In genomic region chrX:39328661-39329060, GRCh38 we compare ENCODE assay signal across 18 cellular contexts.
DNase-seq lines count a peak whose midpoint lies in the region; ATAC-seq lines count a peak whose summit lies in the region.
"Had no signal": no experiment of that assay in that cellular context is flagged by ENCODE, and none has a peak within 500 bp of the region (broad histone marks: within the 10 kb centered on the region; RNA-seq: fewer than 3 reads in every experiment).

No MANE protein-coding gene starts in this region.

- no peak overlapping the region for H3K4me3 Mint-ChIP-seq in activated CD4-positive, alpha-beta T cell treated with anti-CD3 and anti-CD28 coated beads for 36 hours
- no peak overlapping the region for H3K4me3 Mint-ChIP-seq in activated naive CD4-positive, alpha-beta T cell treated with anti-CD3 and anti-CD28 coated beads, Interleukin-2, amount 50 U/mL, for 24 hours
- H3K4me3 Mint-ChIP-seq in activated T-helper 2 cell treated with anti-CD3 and anti-CD28 coated beads, Interferon-gamma antibody, Interleukin-2, Interleukin-4, amounts not matched to agents 10 μg/mL and 5 μg/mL and 100 μg/mL, durations not matched to agents 14 hours and 24 hours and 36 hours (ENCODE audit: low read depth): peak overlapping the region; percentile 2
- H3K4me3 Mint-ChIP-seq: CD14-positive monocyte had no signal

- H3K9me3 Mint-ChIP-seq in activated CD4-positive, alpha-beta T cell treated with anti-CD3 and anti-CD28 coated beads for 36 hours (ENCODE audit: low read depth): peaks cover 6% of the 10 kb centered on the region
- H3K9me3 Mint-ChIP-seq in activated naive CD4-positive, alpha-beta T cell treated with anti-CD3 and anti-CD28 coated beads, Interleukin-2, amount 50 U/mL, for 24 hours: peaks cover 8% of the 10 kb centered on the region
- peaks cover 12% of the 10 kb centered on the region for H3K9me3 Mint-ChIP-seq in activated T-helper 2 cell treated with anti-CD3 and anti-CD28 coated beads, Interferon-gamma antibody, Interleukin-2, Interleukin-4, amounts not matched to agents 10 μg/mL and 5 μg/mL and 100 μg/mL, durations not matched to agents 14 hours and 24 hours and 36 hours

- no peak for ATAC-seq in activated CD4-positive, alpha-beta T cell treated with anti-CD3 and anti-CD28 coated beads for 36 hours
- ATAC-seq: GM12878 had no signal

- peaks cover 66% of the 10 kb centered on the region for H3K4me1 Mint-ChIP-seq in activated CD4-positive, alpha-beta T cell treated with anti-CD3 and anti-CD28 coated beads for 36 hours
- peaks cover 78% of the 10 kb centered on the region for H3K4me1 Mint-ChIP-seq in activated naive CD4-positive, alpha-beta T cell treated with anti-CD3 and anti-CD28 coated beads, Interleukin-2, amount 50 U/mL, for 24 hours
- peaks cover 71% of the 10 kb centered on the region for H3K4me1 Mint-ChIP-seq in activated T-helper 2 cell treated with anti-CD3 and anti-CD28 coated beads, Interferon-gamma antibody, Interleukin-2, Interleukin-4, amounts not matched to agents 10 μg/mL and 5 μg/mL and 100 μg/mL, durations not matched to agents 14 hours and 24 hours and 36 hours (ENCODE audit: low read depth)
- H3K4me1 Mint-ChIP-seq: CD14-positive monocyte had no signal

- CTCF ChIA-PET in activated CD4-positive, alpha-beta T cell treated with anti-CD3 and anti-CD28 coated beads for 36 hours (lab: Charles Lee): interaction anchor here (0.7 to 1.3 kb wide), 3 partner anchors 9 to 1400 kb away, joined by 3 read pairs; no protein-coding TSS in a partner anchor

- peak overlapping the region; percentile 90 for H3K27ac Mint-ChIP-seq in activated CD4-positive, alpha-beta T cell treated with anti-CD3 and anti-CD28 coated beads for 36 hours
- H3K27ac Mint-ChIP-seq in activated naive CD4-positive, alpha-beta T cell treated with anti-CD3 and anti-CD28 coated beads, Interleukin-2, amount 50 U/mL, for 24 hours: peak overlapping the region; percentile 96
- peak overlapping the region; percentile 97 for H3K27ac Mint-ChIP-seq in activated T-helper 2 cell treated with anti-CD3 and anti-CD28 coated beads, Interferon-gamma antibody, Interleukin-2, Interleukin-4, amounts not matched to agents 10 μg/mL and 5 μg/mL and 100 μg/mL, durations not matched to agents 14 hours and 24 hours and 36 hours
- H3K27ac Mint-ChIP-seq: CD14-positive monocyte had no signal

- H3K27me3 Mint-ChIP-seq in activated CD4-positive, alpha-beta T cell treated with anti-CD3 and anti-CD28 coated beads for 36 hours: no peaks in the 10 kb centered on the region
- no peaks in the 10 kb centered on the region for H3K27me3 Mint-ChIP-seq in activated naive CD4-positive, alpha-beta T cell treated with anti-CD3 and anti-CD28 coated beads, Interleukin-2, amount 50 U/mL, for 24 hours
- no peaks in the 10 kb centered on the region for H3K27me3 Mint-ChIP-seq in activated T-helper 2 cell treated with anti-CD3 and anti-CD28 coated beads, Interferon-gamma antibody, Interleukin-2, Interleukin-4, amounts not matched to agents 10 μg/mL and 5 μg/mL and 100 μg/mL, durations not matched to agents 14 hours and 24 hours and 36 hours (ENCODE audit: low read depth)

- POLR2A ChIA-PET in activated CD4-positive, alpha-beta T cell treated with anti-CD3 and anti-CD28 coated beads for 36 hours (lab: Charles Lee): no interaction called here

- peaks cover 40% of the 10 kb centered on the region for H3K36me3 Mint-ChIP-seq in activated CD4-positive, alpha-beta T cell treated with anti-CD3 and anti-CD28 coated beads for 36 hours (ENCODE audit: low read depth)
- peaks cover 8% of the 10 kb centered on the region for H3K36me3 Mint-ChIP-seq in activated naive CD4-positive, alpha-beta T cell treated with anti-CD3 and anti-CD28 coated beads, Interleukin-2, amount 50 U/mL, for 24 hours
- H3K36me3 Mint-ChIP-seq in activated T-helper 2 cell treated with anti-CD3 and anti-CD28 coated beads, Interferon-gamma antibody, Interleukin-2, Interleukin-4, amounts not matched to agents 10 μg/mL and 5 μg/mL and 100 μg/mL, durations not matched to agents 14 hours and 24 hours and 36 hours (ENCODE audit: low read depth): peaks cover 28% of the 10 kb centered on the region
- H3K36me3 Mint-ChIP-seq: CD14-positive monocyte had no signal

- intact Hi-C loops in activated CD4-positive, alpha-beta T cell treated with anti-CD3 and anti-CD28 coated beads for 36 hours (cut with DNase I, micrococcal nuclease): loop anchor here in 1 of 2 experiments (5.0 kb wide), 2 partner anchors 66 to 839 kb away; no protein-coding TSS in a partner anchor
- intact Hi-C loops in activated T-helper 2 cell treated with anti-CD3 and anti-CD28 coated beads, Interferon-gamma antibody, Interleukin-2, Interleukin-4, amounts not matched to agents 10 μg/mL and 5 μg/mL and 100 μg/mL, durations not matched to agents 14 hours and 24 hours and 36 hours (cut with micrococcal nuclease): loop anchor here (5.0 kb wide), 2 partner anchors 516 to 844 kb away; no protein-coding TSS in a partner anchor

- no peak for DNase-seq in activated CD4-positive, alpha-beta T cell treated with anti-CD3 and anti-CD28 coated beads for 36 hours
- DNase-seq in activated CD4-positive, alpha-beta T cell treated with anti-CD3 and anti-CD28 coated beads, Interleukin-2, amount 50 U/mL, for 1 hour: no peak
- DNase-seq in activated naive CD4-positive, alpha-beta T cell treated with Interleukin-2 at 50 U/mL for 16 hours: no peak
- no peak for DNase-seq in activated T-helper 2 cell treated with anti-CD3 and anti-CD28 coated beads, Interferon-gamma antibody, Interleukin-2, Interleukin-4, amounts not matched to agents 10 μg/mL and 5 μg/mL and 100 μg/mL, durations not matched to agents 14 hours and 24 hours and 36 hours (ENCODE audit: low spot score)
- DNase-seq in NCI-H2227 (lab: John Stamatoyannopoulos, UW; ENCODE audit: unreplicated experiment) (no peak), kidney tubule cell (ENCODE audit: low spot score) (no peak)
- DNase-seq: AML-193, DND-41, IMR-90, NCI-H1092 treated with DMSO at 0.1 percent for 48 hours, NCI-H1436 treated with DMSO at 0.1 percent for 48 hours, NCI-H1930, NCI-H345, NCI-H524, OCI-M1 had no signal
